In genomic region chrX:6021316-6022091, GRCh38 we compare ENCODE assay signal across 9 cellular contexts.
A peak's percentile ranks its signal among the peaks of the same experiment; 100 is the strongest.
DNase-seq lines count a peak whose midpoint lies in the region; ATAC-seq and TF ChIP-seq lines count a peak whose summit lies in the region.
"Had no signal": no experiment of that assay in that cellular context is flagged by ENCODE, and none has a peak within 500 bp of the region (broad histone marks: within the 10 kb centered on the region; RNA-seq: fewer than 3 reads in every experiment).

No MANE protein-coding gene starts in this region.

- H3K4me1 ChIP-seq in HUES48 (ENCODE audit: control insufficient read depth, insufficient read depth, low read length) (peaks cover 22% of the 10 kb centered on the region), SJCRH30 (peaks cover 9% of the 10 kb centered on the region; the same call in 1 of the 2 replicates)

- no peak overlapping the region for H3K4me3 ChIP-seq in AG10803 (ENCODE audit: low read length)
- H3K4me3 ChIP-seq in HUES48 (ENCODE audit: low read depth, low read length): no peak overlapping the region
- no peak overlapping the region for H3K4me3 ChIP-seq in SJCRH30

- ATAC-seq in HG02610 (IDR thresholded peaks at IDR 0.05; ENCODE audit: unreplicated experiment): no peak

- H3K9me3 ChIP-seq in HUES48 (ENCODE audit: control insufficient read depth, insufficient read depth, low read length): no peaks in the 10 kb centered on the region
- no peaks in the 10 kb centered on the region for H3K9me3 ChIP-seq in SJCRH30 (replicated peaks)

- H3K36me3 ChIP-seq in HUES48 (ENCODE audit: control insufficient read depth, insufficient read depth, low read length) (no peaks in the 10 kb centered on the region), SJCRH30 (no peaks in the 10 kb centered on the region)

- H3K27me3 ChIP-seq in HUES48 (ENCODE audit: control insufficient read depth, insufficient read depth, low read length) (no peaks in the 10 kb centered on the region), SJCRH30 (no peaks in the 10 kb centered on the region)

- peak; percentile 0 for DNase-seq in AG10803 (ENCODE audit: low read depth)
- peak; percentile 31 to 74 for DNase-seq in SJCRH30
- peak; percentile 6 for DNase-seq in foreskin melanocyte
- DNase-seq in stimulated activated CD4-positive, alpha-beta T cell treated with anti-CD3 and anti-CD28 coated beads, Interleukin-4, amount 100 ng/mL, for 48 hours (ENCODE audit: low read depth in 2 of 2): peak; percentile 0 to 1
- DNase-seq in NOMO-1 (lab: John Stamatoyannopoulos, UW; ENCODE audit: unreplicated experiment in 2 of 2): no peak

- TF ChIP-seq CTCF in AG10803 (conservative IDR thresholded peaks at IDR 0.05; ENCODE audit: low read length): peak; percentile 55
- TF ChIP-seq CTCF in GM12872 (IDR thresholded peaks at IDR 0.05; ENCODE audit: insufficient read depth, low read depth, low read length): peak; percentile 64

- peak overlapping the region; percentile 16 for H3K27ac ChIP-seq in HUES48 (ENCODE audit: low read depth, low read length)
- no peak overlapping the region for H3K27ac ChIP-seq in SJCRH30
- H3K27ac ChIP-seq: epithelial cell of prostate had no signal

- no peak overlapping the region for H3K9ac ChIP-seq in HUES48 (ENCODE audit: low read depth, low read length)

Comparison
In these comparisons a context has a peak if more than half of its experiments do, and no peak if none do; other contexts are left out.
1. DNase-seq: peak in AG10803 (single experiment), SJCRH30 (2 of 2), foreskin melanocyte (single experiment) and stimulated activated CD4-positive, alpha-beta T cell treated with anti-CD3 and anti-CD28 coated beads, Interleukin-4, amount 100 ng/mL, for 48 hours (2 of 2); none in NOMO-1 (0 of 2).